Comparison of ENCODE assay signal across 1 cellular context in the genomic region with DNA sequence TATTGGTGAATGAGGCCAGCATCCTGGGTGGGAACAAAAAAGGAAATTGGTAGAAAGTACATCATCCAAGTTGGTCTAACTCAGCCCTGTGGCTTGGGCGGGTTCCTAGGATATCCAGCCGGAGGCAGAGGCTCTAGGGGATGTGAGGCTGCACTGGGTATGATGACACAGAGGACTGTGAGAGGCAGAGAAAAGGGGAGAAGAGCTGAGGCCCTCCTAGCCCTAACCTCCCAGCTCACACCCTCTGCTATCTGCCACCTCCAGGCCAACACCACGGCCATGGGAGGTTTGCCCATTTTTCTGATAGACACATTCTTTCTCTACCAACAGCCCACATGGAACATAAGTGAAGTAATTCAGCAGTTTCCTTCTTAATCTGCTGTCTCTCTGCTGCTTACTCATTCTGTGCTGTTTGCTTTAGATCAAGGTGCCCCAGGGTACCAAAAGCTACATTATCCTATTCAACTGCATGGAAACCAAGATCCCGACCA.
TF ChIP-seq lines count a peak whose summit lies in the region.

No MANE protein-coding gene starts in this region.

TF ChIP-seq in IMR-90, 13 proteins besides CTCF, POLR2A, EP300 and RAD21 (continued from another document):
- no peak for TF ChIP-seq RFX5 (IDR thresholded peaks at IDR 0.05; ENCODE audit: low read depth, low read length)
- no peak for TF ChIP-seq MAZ (IDR thresholded peaks at IDR 0.05; ENCODE audit: borderline replicate concordance, low read depth, low read length)
- no peak for TF ChIP-seq CHD1 (IDR thresholded peaks at IDR 0.05; ENCODE audit: low read depth, low read length)
